In genomic region chr13:67330149-67330548, GRCh38 we compare ENCODE assay signal across 22 cellular contexts.
"Had no signal": no experiment of that assay in that cellular context is flagged by ENCODE, and none has a peak within 500 bp of the region (broad histone marks: within the 10 kb centered on the region; RNA-seq: fewer than 3 reads in every experiment).

No MANE protein-coding gene starts in this region.

- FAIRE-seq: islet of Langerhans, kidney had no signal

- DNase-seq: hippocampal formation; kidney; left colon; left lung; lower lobe of right lung; mammary epithelial cell; mesenchymal stem cell; naive thymus-derived CD8-positive, alpha-beta T cell; nephron progenitor cell; occipital lobe; stimulated activated CD4-positive, alpha-beta T cell treated with anti-CD3 and anti-CD28 coated beads, Interleukin-12 subunit alpha, Interleukin-12 subunit beta, amount 100 ng/mL, for 4 hours; stimulated activated CD4-positive, alpha-beta T cell treated with anti-CD3 and anti-CD28 coated beads, Interleukin-15, amount 100 ng/mL, for 24 hours; stimulated activated CD4-positive, alpha-beta T cell treated with anti-CD3 and anti-CD28 coated beads, Interleukin-2, amount 100 ng/mL, for 24 hours; stimulated activated CD4-positive, alpha-beta T cell treated with anti-CD3 and anti-CD28 coated beads, Interleukin-4, amount 100 ng/mL, for 1 hour; stimulated activated naive B cell treated with anti-CD40 and anti-IgM and Interleukin-4, amounts not matched to agents 10 μg/mL and 1 μg/mL and 100 μg/mL, for 72 hours; stimulated activated naive CD8-positive, alpha-beta T cell treated with anti-CD3 and anti-CD28 coated beads, Interleukin-15, Interleukin-2, amounts not matched to agents 100 U/mL and 50 U/mL, for 24 hours; stomach; testis; thyroid gland; transverse colon; upper lobe of left lung had no signal
